ENCODE assay signal across 10 cellular contexts in the genomic region with DNA sequence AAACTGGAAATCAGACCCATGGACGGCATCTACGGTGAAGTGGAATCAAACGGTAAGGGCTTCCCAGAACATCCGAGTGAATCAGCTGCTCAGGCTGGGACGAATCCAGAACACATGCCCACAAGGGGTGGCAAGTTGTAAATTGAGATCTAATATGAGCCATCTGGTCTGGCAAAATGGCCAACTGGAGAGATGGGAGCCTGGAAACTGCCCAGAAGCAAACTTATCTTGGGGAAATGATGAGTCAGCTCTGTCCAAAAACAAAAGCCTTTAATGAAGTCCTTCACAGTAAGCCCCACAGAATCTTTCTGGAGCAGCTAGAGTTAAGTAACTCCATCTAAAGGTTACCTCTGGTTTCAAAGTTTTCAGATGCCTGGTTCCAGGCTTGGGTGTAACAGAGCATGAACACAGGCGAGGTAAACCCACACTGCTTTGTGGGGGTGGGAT. TPM values are rescaled to one million over a fixed set of nuclear protein-coding genes. Genes with fewer than 3 reads are reported as not detected.
DNase-seq lines count a peak whose midpoint lies in the region; ATAC-seq, FAIRE-seq and TF ChIP-seq lines count a peak whose summit lies in the region.
"Had no signal": no experiment of that assay in that cellular context is flagged by ENCODE, and none has a peak within 500 bp of the region (broad histone marks: within the 10 kb centered on the region; RNA-seq: fewer than 3 reads in every experiment).

No MANE protein-coding gene starts in this region.

- H3K27ac Mint-ChIP-seq in nephron: peak overlapping the region; percentile 78 to 99 (median 94)
- H3K27ac Mint-ChIP-seq: activated naive CD8-positive, alpha-beta T cell had no signal

- H3K4me3 ChIP-seq in AG09309 (ENCODE audit: control insufficient read depth, low read depth, low read length) (no peak overlapping the region), endothelial cell of umbilical vein (replicated peaks in 1 of 3; ENCODE audit: insufficient read depth in 1 of 3, low read depth in 1 of 3, low read length in 3 of 3) (no peak overlapping the region)

- peaks cover 71% of the 10 kb centered on the region for H3K4me1 Mint-ChIP-seq in nephron

- BruUV-seq in endothelial cell of umbilical vein (replicated peaks; lab: Mats Ljungman, UMichigan): no TSS peak

- no peaks in the 10 kb centered on the region for H3K79me2 ChIP-seq in endothelial cell of umbilical vein (ENCODE audit: control insufficient read depth, insufficient read depth, low read length)

- peak overlapping the region in 1 of 3 experiments; percentile 42 for H3K4me3 Mint-ChIP-seq in nephron
- H3K4me3 Mint-ChIP-seq: activated naive CD8-positive, alpha-beta T cell had no signal

- H3K36me3 Mint-ChIP-seq in nephron (ENCODE audit: low read depth): no peaks in the 10 kb centered on the region
- H3K36me3 Mint-ChIP-seq: activated naive CD8-positive, alpha-beta T cell had no signal

- no peaks in the 10 kb centered on the region for H3K27me3 Mint-ChIP-seq in nephron (ENCODE audit: low read depth)
- H3K27me3 Mint-ChIP-seq: activated naive CD8-positive, alpha-beta T cell had no signal

- no peaks in the 10 kb centered on the region for H3K9me3 ChIP-seq in endothelial cell of umbilical vein (replicated peaks; ENCODE audit: control insufficient read depth, insufficient read depth, low read length)

- no peak for TF ChIP-seq POLR2A in endothelial cell of umbilical vein (IDR thresholded peaks at IDR 0.05; ENCODE audit: low read depth, low read length)

- peak overlapping the region; percentile 23 for H3K4me2 ChIP-seq in endothelial cell of umbilical vein (ENCODE audit: insufficient read depth, low read length)

- intact Hi-C loops in endothelial cell of umbilical vein (cut with micrococcal nuclease): loop anchor here (1.0 kb wide), 1 partner anchor 112 kb away; no protein-coding TSS in a partner anchor

- H3K27me3 ChIP-seq in endothelial cell of umbilical vein (ENCODE audit: control insufficient read depth in 2 of 2, insufficient read depth in 2 of 2, low read length in 2 of 2): no peaks in the 10 kb centered on the region

- CTCF ChIA-PET in endothelial cell of umbilical vein (lab: Charles Lee): interaction anchor here (0.7 to 3.1 kb wide), 13 partner anchors 10 to 292 kb away, joined by 3 to 20 read pairs (median 5); a partner anchor contains a TSS

- no peak for ATAC-seq in HG03280 (IDR thresholded peaks at IDR 0.05; ENCODE audit: unreplicated experiment)
- no peak for ATAC-seq in stimulated activated naive CD8-positive, alpha-beta T cell treated with anti-CD3 and anti-CD28 coated beads, Interleukin-15, Interleukin-2, amounts not matched to agents 100 U/mL and 50 U/mL, for 24 hours

- peak overlapping the region; percentile 74 for H2AFZ ChIP-seq in endothelial cell of umbilical vein (ENCODE audit: low read depth, low read length)

- no peaks in the 10 kb centered on the region for H3K36me3 ChIP-seq in endothelial cell of umbilical vein (ENCODE audit: control insufficient read depth in 2 of 2, extremely low read depth in 1 of 2, insufficient read depth in 2 of 2, low read length in 2 of 2)

- FAIRE-seq in endothelial cell of umbilical vein (lab: Jason Lieb, UNC): peak; percentile 97

- no peak for TF ChIP-seq CTCF in AG09309 (IDR thresholded peaks at IDR 0.05; ENCODE audit: control insufficient read depth, insufficient read depth, low read depth, low read length, missing control alignments)
- TF ChIP-seq CTCF in endothelial cell of umbilical vein (IDR thresholded peaks at IDR 0.05; ENCODE audit: extremely low read depth in 1 of 2, insufficient read depth in 1 of 2, low read depth in 1 of 2, low read length in 2 of 2): no peak
- TF ChIP-seq CTCF in nephron (IDR thresholded peaks at IDR 0.05; ENCODE audit: unreplicated experiment in 3 of 3): no peak

- H3K4me1 ChIP-seq in endothelial cell of umbilical vein (ENCODE audit: control insufficient read depth, extremely low read depth, insufficient read depth, low read length): peaks cover 46% of the 10 kb centered on the region

- H3K9me1 ChIP-seq in endothelial cell of umbilical vein (replicated peaks; ENCODE audit: control insufficient read depth, extremely low read depth, insufficient read depth, low read length): no peaks in the 10 kb centered on the region

- dilution Hi-C loops in endothelial cell of umbilical vein (cut with MboI; ENCODE audit: extremely low pct_ligation_motif_present, low sequenced_read_pairs): no loop called here

- peak overlapping the region; percentile 58 for H3K27ac ChIP-seq in endothelial cell of umbilical vein (ENCODE audit: insufficient read depth, low read depth, low read length)

- no peak overlapping the region for H3K9ac ChIP-seq in endothelial cell of umbilical vein (replicated peaks; ENCODE audit: extremely low read depth, insufficient read depth, low read length)

- DNase-seq in AG09309 (ENCODE audit: low read depth): peak; percentile 95
- DNase-seq in NCI-H2196 treated with DMSO at 0.1 percent for 48 hours (lab: John Stamatoyannopoulos, UW; ENCODE audit: unreplicated experiment): peak; percentile 88
- DNase-seq in endothelial cell of umbilical vein (ENCODE audit: low read depth, low spot score): peak; percentile 84
- no peak for DNase-seq in MV-4-11 (lab: John Stamatoyannopoulos, UW)
- no peak for DNase-seq in stimulated activated naive CD8-positive, alpha-beta T cell treated with anti-CD3 and anti-CD28 coated beads, Interleukin-15, Interleukin-2, amounts not matched to agents 100 U/mL and 50 U/mL, for 24 hours
- DNase-seq in NCI-H82 (lab: John Stamatoyannopoulos, UW): no peak
- DNase-seq: KG1 had no signal

- POLR2A ChIA-PET in endothelial cell of umbilical vein (lab: Charles Lee): interaction anchor here (1.5 kb wide), 1 partner anchor 10 kb away, joined by 4 read pairs; a partner anchor contains a TSS

- H3K9me3 Mint-ChIP-seq in nephron: no peaks in the 10 kb centered on the region

- H4K20me1 ChIP-seq in endothelial cell of umbilical vein (replicated peaks; ENCODE audit: control insufficient read depth, extremely low read depth, insufficient read depth, low read length): no peaks in the 10 kb centered on the region

TF ChIP-seq in endothelial cell of umbilical vein, 7 proteins besides CTCF, POLR2A, EP300 and RAD21:
- TF ChIP-seq POLR2AphosphoS5 (IDR thresholded peaks at IDR 0.05; ENCODE audit: insufficient read depth, low read depth, low read length) (peak; percentile 32), FOS (IDR thresholded peaks at IDR 0.05; ENCODE audit: borderline replicate concordance, insufficient read depth, low read length) (peak; percentile 72), GATA2 (IDR thresholded peaks at IDR 0.05; ENCODE audit: insufficient read depth, insufficient read length, low read depth, low read length) (peak; percentile 70), EZH2 (IDR thresholded peaks at IDR 0.05; ENCODE audit: borderline replicate concordance, low read depth, low read length, severe bottlenecking) (no peak), JUN (IDR thresholded peaks at IDR 0.05; ENCODE audit: borderline replicate concordance, insufficient read depth, insufficient read length, low read depth) (peak; percentile 50)
- TF ChIP-seq, protein P1, sequence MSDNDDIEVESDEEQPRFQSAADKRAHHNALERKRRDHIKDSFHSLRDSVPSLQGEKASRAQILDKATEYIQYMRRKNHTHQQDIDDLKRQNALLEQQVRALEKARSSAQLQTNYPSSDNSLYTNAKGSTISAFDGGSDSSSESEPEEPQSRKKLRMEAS (IDR thresholded peaks at IDR 0.05; ENCODE audit: insufficient read depth, insufficient read length): no peak

RNA-seq across cellular contexts. Expression of a gene that starts 10.6 kb away (rescaled TPM):
- total RNA-seq in endothelial cell of umbilical vein: 283 and 292 TPM in 2 replicates
- 217 and 384 TPM in 2 replicates for polyA plus RNA-seq in endothelial cell of umbilical vein
- 269 and 348 TPM in 2 replicates for polyA plus RNA-seq in endothelial cell of umbilical vein (2011; cell fraction: cytosol; rRNA removed)
- polyA plus RNA-seq in endothelial cell of umbilical vein (2011; cell fraction: nucleus; rRNA removed): 109 and 191 TPM in 2 replicates
- 251 and 296 TPM in 2 replicates for polyA plus RNA-seq in endothelial cell of umbilical vein (2012)
- 152 and 194 TPM in 2 replicates for polyA minus RNA-seq in endothelial cell of umbilical vein
- 103 TPM for polyA minus RNA-seq in endothelial cell of umbilical vein (2011; cell fraction: cytosol; rRNA and poly(A)+ RNA removed)
- polyA minus RNA-seq in endothelial cell of umbilical vein (2011; cell fraction: nucleus; rRNA and poly(A)+ RNA removed): 32.3 and 44.7 TPM in 2 replicates

RNA-seq across cellular contexts. Expression of a gene that starts 42.9 kb away (rescaled TPM):
- total RNA-seq in endothelial cell of umbilical vein: 19.1 and 23.7 TPM in 2 replicates
- polyA plus RNA-seq in endothelial cell of umbilical vein: 23.2 and 25.2 TPM in 2 replicates
- 22.0 and 24.0 TPM in 2 replicates for polyA plus RNA-seq in endothelial cell of umbilical vein (2011; cell fraction: cytosol; rRNA removed)
- 16.8 and 20.8 TPM in 2 replicates for polyA plus RNA-seq in endothelial cell of umbilical vein (2011; cell fraction: nucleus; rRNA removed)
- polyA plus RNA-seq in endothelial cell of umbilical vein (2012): 42.8 and 47.5 TPM in 2 replicates
- 15.1 and 28.6 TPM in 2 replicates for polyA minus RNA-seq in endothelial cell of umbilical vein
- 10.5 TPM for polyA minus RNA-seq in endothelial cell of umbilical vein (2011; cell fraction: cytosol; rRNA and poly(A)+ RNA removed)
- 9.9 and 10.0 TPM in 2 replicates for polyA minus RNA-seq in endothelial cell of umbilical vein (2011; cell fraction: nucleus; rRNA and poly(A)+ RNA removed)

Comparison
In these comparisons a context has a peak if more than half of its experiments do, and no peak if none do; other contexts are left out.
1. DNase-seq: peak in AG09309 (single experiment), NCI-H2196 treated with DMSO at 0.1 percent for 48 hours (single experiment) and endothelial cell of umbilical vein (single experiment); none in MV-4-11 (single experiment), stimulated activated naive CD8-positive, alpha-beta T cell treated with anti-CD3 and anti-CD28 coated beads, Interleukin-15, Interleukin-2, amounts not matched to agents 100 U/mL and 50 U/mL, for 24 hours (single experiment) and NCI-H82 (single experiment).